20 cellular contexts compared by ENCODE assay signal in the genomic region with DNA sequence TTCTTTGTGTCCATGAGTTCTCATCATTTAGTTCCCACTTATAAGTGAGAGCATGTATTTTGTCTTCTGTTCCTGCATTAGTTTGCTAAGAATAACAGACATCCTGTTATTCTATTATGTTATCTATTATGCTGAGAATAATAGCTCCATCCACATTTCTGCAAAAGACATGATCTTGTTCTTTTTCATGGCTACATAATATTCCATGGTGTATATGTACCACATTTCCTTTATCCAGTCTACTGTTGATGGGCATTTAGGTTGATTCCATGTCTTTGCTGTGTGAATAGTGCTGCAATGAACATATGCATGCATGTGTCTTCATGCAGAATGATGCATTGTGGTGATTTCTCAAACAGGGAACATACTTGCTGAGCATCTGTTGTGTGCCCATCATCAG. TPM values are rescaled to one million over a fixed set of nuclear protein-coding genes. Genes with fewer than 3 reads are reported as not detected.
"Had no signal": no experiment of that assay in that cellular context is flagged by ENCODE, and none has a peak within 500 bp of the region (broad histone marks: within the 10 kb centered on the region; RNA-seq: fewer than 3 reads in every experiment).

No MANE protein-coding gene starts in this region.

- FAIRE-seq: astrocyte, bronchial epithelial cell, islet of Langerhans had no signal

- H3K27me3 ChIP-seq: right atrium auricular region, transverse colon, vagina had no signal

- H3K9me3 ChIP-seq: right atrium auricular region, transverse colon, vagina had no signal

- H3K4me3 Mint-ChIP-seq: activated T-cell treated with anti-CD3 and anti-CD28 coated beads, Interleukin-2, amount 50 U/mL, for 72 hours; nephron progenitor cell; stimulated activated naive B cell treated with anti-CD40 and anti-IgM and Interleukin-4, amounts not matched to agents 10 μg/mL and 1 μg/mL and 100 μg/mL, for 72 hours; T-helper 1 cell treated with Interleukin-12 subunit alpha and Interleukin-12 subunit beta and Interleukin-4 antibody, amounts not matched to agents 30 μg/mL and 1 μg/mL, for 36 hours had no signal

- H3K27ac Mint-ChIP-seq: activated T-cell treated with anti-CD3 and anti-CD28 coated beads, Interleukin-2, amount 50 U/mL, for 72 hours; nephron progenitor cell; progenitor cell of endocrine pancreas; stimulated activated naive B cell treated with anti-CD40 and anti-IgM and Interleukin-4, amounts not matched to agents 10 μg/mL and 1 μg/mL and 100 μg/mL, for 72 hours; T-helper 1 cell treated with Interleukin-12 subunit alpha and Interleukin-12 subunit beta and Interleukin-4 antibody, amounts not matched to agents 30 μg/mL and 1 μg/mL, for 36 hours had no signal

- H3K27ac ChIP-seq: gastroesophageal sphincter, right atrium auricular region, transverse colon, vagina had no signal

- DNase-seq: activated CD4-positive, CD25-positive, alpha-beta regulatory T cell; activated CD8-positive, alpha-beta memory T cell treated with anti-CD3 and anti-CD28 coated beads, Interleukin-2, amount 50 U/mL, for 48 hours; activated gamma-delta T cell treated with Interleukin-2 at 50 U/mL for 16 hours; activated T-cell treated with anti-CD3 and anti-CD28 coated beads, Interleukin-2, amount 50 U/mL, for 72 hours; dorsolateral prefrontal cortex; erythroblast; nephron progenitor cell; stimulated activated CD4-positive, alpha-beta T cell treated with anti-CD3 and anti-CD28 coated beads, Interleukin-2, amount 100 ng/mL, for 48 hours; stimulated activated naive B cell treated with anti-CD40 and anti-IgM and Interleukin-4, amounts not matched to agents 10 μg/mL and 1 μg/mL and 100 μg/mL, for 72 hours; transverse colon had no signal

- H3K36me3 ChIP-seq: gastroesophageal sphincter, right atrium auricular region, transverse colon, vagina had no signal

- H3K27me3 Mint-ChIP-seq: stimulated activated naive B cell treated with anti-CD40 and anti-IgM and Interleukin-4, amounts not matched to agents 10 μg/mL and 1 μg/mL and 100 μg/mL, for 72 hours had no signal

- H3K4me1 ChIP-seq: gastroesophageal sphincter, right atrium auricular region, transverse colon, vagina had no signal

- ATAC-seq: activated T-cell treated with anti-CD3 and anti-CD28 coated beads, Interleukin-2, amount 50 U/mL, for 72 hours; gastroesophageal sphincter; stimulated activated naive B cell treated with anti-CD40 and anti-IgM and Interleukin-4, amounts not matched to agents 10 μg/mL and 1 μg/mL and 100 μg/mL, for 72 hours had no signal

- H3K4me3 ChIP-seq: dorsolateral prefrontal cortex, gastroesophageal sphincter, right atrium auricular region, transverse colon, vagina had no signal

RNA-seq across cellular contexts. Expression of gene PIK3R5, which starts 21.4 kb away (rescaled TPM):
- total RNA-seq: bronchial epithelial cell, chondrocyte, lung microvascular endothelial cell had no signal
